21 cellular contexts compared by ENCODE assay signal in the genomic region with DNA sequence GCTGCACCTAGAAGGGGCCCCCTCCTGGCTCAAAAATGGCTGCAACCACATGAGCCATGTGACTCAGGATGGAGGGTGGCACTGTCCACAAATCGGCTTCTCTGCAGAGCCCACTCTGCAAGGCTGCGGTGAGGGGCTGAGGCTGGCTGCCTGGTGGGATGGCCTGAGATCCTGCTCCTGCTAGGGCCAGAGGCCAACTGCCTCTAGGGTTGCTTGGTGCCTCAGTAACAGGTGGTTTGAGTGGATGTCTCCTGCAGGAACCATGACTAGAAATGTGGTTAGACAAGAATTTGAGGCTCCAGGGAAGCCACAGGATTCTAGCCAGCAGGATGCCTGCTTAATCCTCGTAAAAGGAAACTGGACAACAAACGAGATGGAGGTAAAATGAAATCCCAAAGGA. TPM values are rescaled to one million over a fixed set of nuclear protein-coding genes. Genes with fewer than 3 reads are reported as not detected.
DNase-seq lines count a peak whose midpoint lies in the region; ATAC-seq and TF ChIP-seq lines count a peak whose summit lies in the region.
"Had no signal": no experiment of that assay in that cellular context is flagged by ENCODE, and none has a peak within 500 bp of the region (broad histone marks: within the 10 kb centered on the region; RNA-seq: fewer than 3 reads in every experiment).

No MANE protein-coding gene starts in this region.

- intact Hi-C loops in spleen (cut with DNase I; ENCODE audit: low total_unique reads) (no loop called here), body of pancreas (cut with DNase I) (no loop called here)

- H3K27me3 ChIP-seq in spleen (replicated peaks in 1 of 7) (no peaks in the 10 kb centered on the region), body of pancreas (no peaks in the 10 kb centered on the region)
- H3K27me3 ChIP-seq: neural progenitor cell, thyroid gland had no signal

- H3K4me3 Mint-ChIP-seq in activated T-cell treated with anti-CD3 and anti-CD28 coated beads, Interleukin-2, amount 50 U/mL, for 72 hours: no peak overlapping the region
- H3K4me3 Mint-ChIP-seq: activated B cell treated with CpG ODN at 0.5 μM for 24 hours; CD8-positive, alpha-beta memory T cell; neural progenitor cell; T-helper 1 cell treated with Interleukin-12 subunit alpha and Interleukin-12 subunit beta and Interleukin-4 antibody, amounts not matched to agents 30 μg/mL and 1 μg/mL, for 36 hours had no signal

- H3K4me1 Mint-ChIP-seq in activated T-cell treated with anti-CD3 and anti-CD28 coated beads, Interleukin-2, amount 50 U/mL, for 72 hours (ENCODE audit: low read depth): peaks cover 31% of the 10 kb centered on the region
- H3K4me1 Mint-ChIP-seq: activated B cell treated with CpG ODN at 0.5 μM for 24 hours, neural progenitor cell had no signal

- peaks cover 10 to 17% of the 10 kb centered on the region in 2 donors for H3K36me3 Mint-ChIP-seq in activated T-cell treated with anti-CD3 and anti-CD28 coated beads, Interleukin-2, amount 50 U/mL, for 72 hours (ENCODE audit: insufficient read depth in 2 of 2)

- H3K27ac Mint-ChIP-seq in activated T-cell treated with anti-CD3 and anti-CD28 coated beads, Interleukin-2, amount 50 U/mL, for 72 hours: peak overlapping the region; percentile 55
- H3K27ac Mint-ChIP-seq: activated B cell treated with CpG ODN at 0.5 μM for 24 hours, neural progenitor cell had no signal

- H3K36me3 ChIP-seq in spleen (peaks cover 0 to 100% (median 89%) of the 10 kb centered on the region in 6 donors), body of pancreas (replicated peaks in 1 of 2; ENCODE audit: insufficient read depth in 1 of 2, low read depth in 2 of 2) (peaks cover 0 to 19% of the 10 kb centered on the region in 2 donors)

- peaks cover 0 to 7% (median 0%) of the 10 kb centered on the region in 6 donors for H3K4me1 ChIP-seq in spleen
- H3K4me1 ChIP-seq in body of pancreas: no peaks in the 10 kb centered on the region
- H3K4me1 ChIP-seq: A549, thyroid gland had no signal

- H3K27me3 Mint-ChIP-seq in activated T-cell treated with anti-CD3 and anti-CD28 coated beads, Interleukin-2, amount 50 U/mL, for 72 hours (ENCODE audit: low read depth): no peaks in the 10 kb centered on the region
- H3K27me3 Mint-ChIP-seq: activated B cell treated with CpG ODN at 0.5 μM for 24 hours; CD8-positive, alpha-beta memory T cell had no signal

- no peak for DNase-seq in activated T-cell treated with anti-CD3 and anti-CD28 coated beads, Interleukin-2, amount 50 U/mL, for 72 hours
- no peak for DNase-seq in activated T-cell treated with anti-CD3 and anti-CD28 coated beads, Interleukin-2, amount 50 U/mL, for 1 hour
- DNase-seq in RPMI7951 (ENCODE audit: low read depth) (peak; percentile 14), epithelial cell of esophagus (ENCODE audit: low read depth) (peak; percentile 40), spleen (peak; percentile 67), body of pancreas (no peak)
- DNase-seq: activated B cell treated with CpG ODN at 0.5 μM for 24 hours; amniotic stem cell; CD8-positive, alpha-beta memory T cell; KBM-7; NCI-H1105 treated with DMSO at 0.1 percent for 48 hours; NCI-H2171 treated with DMSO at 0.1 percent for 48 hours; right cardiac atrium; thyroid gland had no signal

- H3K9me3 Mint-ChIP-seq in activated T-cell treated with anti-CD3 and anti-CD28 coated beads, Interleukin-2, amount 50 U/mL, for 72 hours: no peaks in the 10 kb centered on the region
- H3K9me3 Mint-ChIP-seq: activated B cell treated with CpG ODN at 0.5 μM for 24 hours; CD8-positive, alpha-beta memory T cell; neural progenitor cell; T-helper 1 cell treated with Interleukin-12 subunit alpha and Interleukin-12 subunit beta and Interleukin-4 antibody, amounts not matched to agents 30 μg/mL and 1 μg/mL, for 36 hours had no signal

- H3K4me3 ChIP-seq in epithelial cell of esophagus (ENCODE audit: low read length) (no peak overlapping the region), spleen (no peak overlapping the region), body of pancreas (no peak overlapping the region)
- H3K4me3 ChIP-seq: A549, coronary artery, neural progenitor cell, thyroid gland had no signal

- H3K27ac ChIP-seq in spleen: no peak overlapping the region
- H3K27ac ChIP-seq in body of pancreas: no peak overlapping the region
- H3K27ac ChIP-seq: A549, coronary artery, epithelial cell of prostate, neural progenitor cell, thyroid gland had no signal

- TF ChIP-seq POLR2A in spleen (IDR thresholded peaks at IDR 0.05) (no peak), body of pancreas (IDR thresholded peaks at IDR 0.05) (no peak)

- no peak for TF ChIP-seq CTCF in epithelial cell of esophagus (IDR thresholded peaks at IDR 0.05; ENCODE audit: insufficient read depth, low read depth, low read length, missing control alignments)
- no peak for TF ChIP-seq CTCF in spleen (IDR thresholded peaks at IDR 0.05 in 8 of 11, conservative IDR thresholded peaks at IDR 0.05 in 3 of 11)
- TF ChIP-seq CTCF in body of pancreas (IDR thresholded peaks at IDR 0.05): no peak

- 89 to 93% (median 90%) methylated on average over 4 of the region's 4 CpGs for WGBS in spleen, 5 donors
- 83 to 86% methylated on average over 4 of the region's 4 CpGs for WGBS in body of pancreas, 2 donors

- H3K9me3 ChIP-seq in spleen: no peaks in the 10 kb centered on the region
- H3K9me3 ChIP-seq in body of pancreas: no peaks in the 10 kb centered on the region
- H3K9me3 ChIP-seq: A549, thyroid gland had no signal

- ATAC-seq in activated T-cell treated with anti-CD3 and anti-CD28 coated beads, Interleukin-2, amount 50 U/mL, for 72 hours (replicated peaks in 1 of 2): no peak
- ATAC-seq in HG02623 (IDR thresholded peaks at IDR 0.05; ENCODE audit: unreplicated experiment) (no peak), HG02610 (IDR thresholded peaks at IDR 0.05; ENCODE audit: unreplicated experiment) (no peak), body of pancreas (no peak)
- ATAC-seq: A549 had no signal

RNA-seq across cellular contexts. Expression of gene PATZ1, which starts 17.1 kb away (rescaled TPM):
- total RNA-seq in activated T-cell treated with anti-CD3 and anti-CD28 coated beads, Interleukin-2, amount 50 U/mL, for 72 hours: 10 to 100 TPM; 22.9 to 26.4 TPM
- 4.4 and 5.2 TPM in 2 replicates for total RNA-seq in RPMI7951 (2014; rRNA removed; shearing (Covaris generic))
- total RNA-seq in spleen (10 to 100 TPM; 24.7 to 36.9 (median 33.4) TPM), body of pancreas (10 to 100 TPM; 24.1 to 25.1 TPM)
- polyA plus RNA-seq in spleen: 10 to 100 TPM; 19.8 to 25.6 (median 20.6) TPM

RNA-seq across cellular contexts. Expression of gene PIK3IP1, which starts 36.7 kb away (rescaled TPM):
- total RNA-seq in activated T-cell treated with anti-CD3 and anti-CD28 coated beads, Interleukin-2, amount 50 U/mL, for 72 hours: 10 to 100 TPM; 34.1 to 39.5 TPM
- total RNA-seq in RPMI7951 (2014; rRNA removed; shearing (Covaris generic)): 3.0 and 4.0 TPM in 2 replicates
- total RNA-seq in spleen (100 to 1,000 TPM in 5 of 7 donors, 10 to 100 TPM in 2; 36.6 to 152 (median 104) TPM), body of pancreas (10 to 100 TPM in 1 of 2 donors, 1 to 10 TPM in 1; 5.6 to 18.9 TPM)
- polyA plus RNA-seq in spleen: 10 to 100 TPM; 36.1 to 94.7 (median 40.6) TPM

Comparison
In these comparisons a context has a peak if more than half of its experiments do, and no peak if none do; other contexts are left out.
1. DNase-seq: peak in RPMI7951 (single experiment), epithelial cell of esophagus (single experiment) and spleen (single experiment); none in activated T-cell treated with anti-CD3 and anti-CD28 coated beads, Interleukin-2, amount 50 U/mL, for 72 hours (0 of 2), activated T-cell treated with anti-CD3 and anti-CD28 coated beads, Interleukin-2, amount 50 U/mL, for 1 hour (single experiment) and body of pancreas (0 of 4).